ENCODE assay signal across 1 cellular context in the genomic region with DNA sequence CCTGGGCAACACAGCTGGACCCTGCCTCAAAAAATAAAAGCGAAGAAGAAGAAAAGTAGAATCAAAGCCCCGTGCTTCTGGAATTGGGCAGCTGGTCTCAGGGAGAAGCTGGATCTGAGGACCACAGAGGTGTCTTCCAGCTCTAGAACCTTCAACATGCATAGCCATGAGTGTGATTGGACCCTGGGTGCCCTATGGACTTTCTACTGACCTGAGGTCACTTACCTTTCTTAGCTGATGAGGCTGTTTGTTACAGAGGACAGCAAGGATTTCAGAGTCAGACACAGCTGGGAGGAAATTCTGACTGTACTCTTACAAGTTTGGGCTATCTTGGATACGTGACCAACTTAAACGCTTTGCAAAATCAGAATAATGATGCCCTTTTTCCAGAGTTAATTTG.
TF ChIP-seq lines count a peak whose summit lies in the region.

No MANE protein-coding gene starts in this region.

TF ChIP-seq in liver, 16 proteins besides CTCF, POLR2A, EP300 and RAD21 (continued from another document):
- TF ChIP-seq, protein P1, sequence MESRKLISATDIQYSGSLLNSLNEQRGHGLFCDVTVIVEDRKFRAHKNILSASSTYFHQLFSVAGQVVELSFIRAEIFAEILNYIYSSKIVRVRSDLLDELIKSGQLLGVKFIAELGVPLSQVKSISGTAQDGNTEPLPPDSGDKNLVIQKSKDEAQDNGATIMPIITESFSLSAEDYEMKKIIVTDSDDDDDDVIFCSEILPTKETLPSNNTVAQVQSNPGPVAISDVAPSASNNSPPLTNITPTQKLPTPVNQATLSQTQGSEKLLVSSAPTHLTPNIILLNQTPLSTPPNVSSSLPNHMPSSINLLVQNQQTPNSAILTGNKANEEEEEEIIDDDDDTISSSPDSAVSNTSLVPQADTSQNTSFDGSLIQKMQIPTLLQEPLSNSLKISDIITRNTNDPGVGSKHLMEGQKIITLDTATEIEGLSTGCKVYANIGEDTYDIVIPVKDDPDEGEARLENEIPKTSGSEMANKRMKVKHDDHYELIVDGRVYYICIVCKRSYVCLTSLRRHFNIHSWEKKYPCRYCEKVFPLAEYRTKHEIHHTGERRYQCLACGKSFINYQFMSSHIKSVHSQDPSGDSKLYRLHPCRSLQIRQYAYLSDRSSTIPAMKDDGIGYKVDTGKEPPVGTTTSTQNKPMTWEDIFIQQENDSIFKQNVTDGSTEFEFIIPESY (IDR thresholded peaks at IDR 0.05): no peak
- TF ChIP-seq, protein P2, sequence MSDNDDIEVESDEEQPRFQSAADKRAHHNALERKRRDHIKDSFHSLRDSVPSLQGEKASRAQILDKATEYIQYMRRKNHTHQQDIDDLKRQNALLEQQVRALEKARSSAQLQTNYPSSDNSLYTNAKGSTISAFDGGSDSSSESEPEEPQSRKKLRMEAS (IDR thresholded peaks at IDR 0.05): no peak
